Comparison of ENCODE assay signal across 16 cellular contexts in genomic region chr1:88175631-88176226, GRCh38.
DNase-seq lines count a peak whose midpoint lies in the region; ATAC-seq and TF ChIP-seq lines count a peak whose summit lies in the region.
"Had no signal": no experiment of that assay in that cellular context is flagged by ENCODE, and none has a peak within 500 bp of the region (broad histone marks: within the 10 kb centered on the region; RNA-seq: fewer than 3 reads in every experiment).

No MANE protein-coding gene starts in this region.

- H3K4me3 ChIP-seq in fibroblast of villous mesenchyme (ENCODE audit: low read depth, low read length) = no peak overlapping the region

- peak; percentile 70 for ATAC-seq in SK-N-SH treated with all-trans-retinoic acid at 6 μM for 48 hours
- no peak for ATAC-seq in omental fat pad (ENCODE audit: low FRiP score)
- ATAC-seq: left cardiac atrium had no signal

- TF ChIP-seq CTCF in fibroblast of villous mesenchyme (IDR thresholded peaks at IDR 0.05; ENCODE audit: insufficient read depth, low read depth, low read length) = no peak
- no peak for TF ChIP-seq CTCF in omental fat pad (IDR thresholded peaks at IDR 0.05)

- DNase-seq in ELF-1 (ENCODE audit: low read depth, low spot score) (peak; percentile 23), fibroblast of villous mesenchyme (ENCODE audit: low read depth) (peak; percentile 3), non-pigmented ciliary epithelial cell (ENCODE audit: low read depth) (peak; percentile 23), NCI-H82 treated with DMSO at 0.1 percent for 48 hours (lab: John Stamatoyannopoulos, UW; ENCODE audit: unreplicated experiment) (no peak), GDM1 (lab: John Stamatoyannopoulos, UW) (no peak), omental fat pad (ENCODE audit: low spot score) (no peak)
- DNase-seq in activated CD4-positive, alpha-beta T cell treated with anti-CD3 and anti-CD28 coated beads, Interleukin-2, amount 50 U/mL, for 48 hours = no peak
- DNase-seq: activated CD4-positive, alpha-beta memory T cell treated with anti-CD3 and anti-CD28 coated beads for 36 hours; activated naive CD4-positive, alpha-beta T cell treated with anti-CD3 and anti-CD28 coated beads, Interleukin-2, amount 10 ng/mL, durations not matched to agents 7 days and 5 days; BE2C; dermis blood vessel endothelial cell; foreskin melanocyte; left cardiac atrium; NCI-H226; stimulated activated naive CD4-positive, alpha-beta T cell had no signal

TF ChIP-seq in SK-N-SH treated with all-trans-retinoic acid at 6 μM for 48 hours, 23 proteins besides CTCF, POLR2A, EP300 and RAD21:
- no peak for TF ChIP-seq ZC3H10 (CRISPR knock-in tag; IDR thresholded peaks at IDR 0.05)
- TF ChIP-seq ZFP3 (CRISPR knock-in tag; IDR thresholded peaks at IDR 0.05) = no peak

Comparison
In these comparisons a context has a peak if more than half of its experiments do, and no peak if none do; other contexts are left out.
1. DNase-seq: peak in ELF-1 (single experiment), fibroblast of villous mesenchyme (single experiment) and non-pigmented ciliary epithelial cell (single experiment); none in activated CD4-positive, alpha-beta T cell treated with anti-CD3 and anti-CD28 coated beads, Interleukin-2, amount 50 U/mL, for 48 hours (0 of 2), NCI-H82 treated with DMSO at 0.1 percent for 48 hours (single experiment), GDM1 (single experiment) and omental fat pad (single experiment).